In the genomic region with DNA sequence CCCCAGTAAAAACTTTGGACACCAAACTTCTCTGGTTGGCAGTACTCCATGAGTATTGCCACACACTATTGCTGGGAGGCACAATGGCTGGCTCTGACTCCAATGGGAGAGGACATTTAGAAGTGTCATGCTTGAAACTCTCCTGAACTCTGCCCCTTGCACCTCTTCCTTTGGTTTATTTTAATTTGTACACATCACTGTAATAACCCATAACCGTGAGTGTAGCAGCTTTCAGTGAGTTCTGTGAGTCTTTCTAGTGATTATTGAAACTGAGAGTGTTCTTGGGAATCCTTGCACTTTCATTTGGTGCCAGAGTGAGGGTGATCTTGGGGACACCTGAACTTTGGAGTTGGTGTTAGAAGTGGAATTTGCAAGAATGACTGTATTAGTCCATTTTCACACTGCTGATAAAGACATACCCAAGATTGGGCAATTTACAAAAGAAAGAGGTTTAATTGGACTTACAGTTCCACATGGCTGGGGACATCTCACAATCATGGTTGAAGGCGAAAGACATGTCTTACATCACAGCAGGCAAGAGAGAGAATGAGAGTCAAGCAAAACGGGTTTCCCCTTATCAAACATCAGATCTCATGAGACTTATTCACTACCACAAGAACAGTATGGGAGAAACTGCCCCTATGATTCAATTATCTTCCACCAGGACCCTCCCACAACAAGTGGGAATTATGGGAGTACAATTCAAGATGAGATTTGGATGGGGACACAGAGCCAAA, we compare ENCODE assay signal across 21 cellular contexts. TPM values are rescaled to one million over a fixed set of nuclear protein-coding genes. Genes with fewer than 3 reads are reported as not detected.
DNase-seq lines count a peak whose midpoint lies in the region; ATAC-seq and TF ChIP-seq lines count a peak whose summit lies in the region.
"Had no signal": no experiment of that assay in that cellular context is flagged by ENCODE, and none has a peak within 500 bp of the region (broad histone marks: within the 10 kb centered on the region; RNA-seq: fewer than 3 reads in every experiment).

No MANE protein-coding gene starts in this region.

- ATAC-seq in left lobe of liver (peak; percentile 94), HG03135 (IDR thresholded peaks at IDR 0.05; ENCODE audit: unreplicated experiment) (no peak), upper lobe of left lung (ENCODE audit: low FRiP score in 2 of 2) (no peak)
- ATAC-seq: GM23338, Right ventricle myocardium inferior had no signal

- H3K4me1 ChIP-seq in GM23248 (ENCODE audit: insufficient read depth) (no peaks in the 10 kb centered on the region), mammary epithelial cell (ENCODE audit: insufficient read depth, low read length) (peaks cover 5% of the 10 kb centered on the region), upper lobe of left lung (no peaks in the 10 kb centered on the region)
- H3K4me1 ChIP-seq: HAP-1 had no signal

- intact Hi-C loops in mammary epithelial cell (cut with micrococcal nuclease): no loop called here

- dilution Hi-C loops in mammary epithelial cell (cut with HindIII; ENCODE audit: low sequenced_read_pairs): no loop called here

- H3K4me2 ChIP-seq in GM23248 (ENCODE audit: unreplicated experiment) (no peak overlapping the region), mammary epithelial cell (ENCODE audit: insufficient read depth, low read depth, low read length) (no peak overlapping the region)
- H3K4me2 ChIP-seq: GM23338 had no signal

- no peak for TF ChIP-seq EP300 in upper lobe of left lung (IDR thresholded peaks at IDR 0.05)

- in situ Hi-C loops in GM23248 (cut with MboI) (no loop called here), mammary epithelial cell (cut with MboI; ENCODE audit: low sequenced_read_pairs in 2 of 2) (no loop called here)

- H4K20me1 ChIP-seq in GM23248 (ENCODE audit: insufficient read depth): no peaks in the 10 kb centered on the region
- H4K20me1 ChIP-seq in mammary epithelial cell (ENCODE audit: insufficient read depth, low read length): no peaks in the 10 kb centered on the region

- no peaks in the 10 kb centered on the region for H3F3A ChIP-seq in GM23248 (ENCODE audit: insufficient read depth)

- peak; percentile 8 for DNase-seq in GM23248
- peak; percentile 54 for DNase-seq in mammary epithelial cell
- DNase-seq in left lobe of liver (ENCODE audit: low spot score): peak; percentile 87
- no peak for DNase-seq in GM19240 (ENCODE audit: insufficient read length, low spot score)
- no peak for DNase-seq in NCI-H446 (lab: John Stamatoyannopoulos, UW)
- DNase-seq in upper lobe of left lung: no peak
- DNase-seq: ACHN; CD8-positive, alpha-beta memory T cell; KG1; MV-4-11; NCI-H1417; NCI-H1694 treated with DMSO at 0.1 percent for 48 hours; NCI-H2081 treated with DMSO at 0.1 percent for 48 hours; NCI-H2171 treated with DMSO at 0.1 percent for 48 hours; NCI-H526; OCI-M1 had no signal

- H3K36me3 ChIP-seq in GM23248 (ENCODE audit: low read depth) (no peaks in the 10 kb centered on the region), mammary epithelial cell (ENCODE audit: insufficient read depth, low read length) (no peaks in the 10 kb centered on the region), upper lobe of left lung (no peaks in the 10 kb centered on the region)
- H3K36me3 ChIP-seq: HAP-1 had no signal

- no peaks in the 10 kb centered on the region for H3K79me2 ChIP-seq in GM23248 (ENCODE audit: insufficient read depth)
- no peaks in the 10 kb centered on the region for H3K79me2 ChIP-seq in mammary epithelial cell (ENCODE audit: insufficient read depth, low read length)

- no peak overlapping the region for H3K9ac ChIP-seq in GM23248
- H3K9ac ChIP-seq in mammary epithelial cell (ENCODE audit: insufficient read depth, low read length): no peak overlapping the region

- H3K9me3 ChIP-seq in GM23248 (ENCODE audit: low read depth): no peaks in the 10 kb centered on the region
- no peaks in the 10 kb centered on the region for H3K9me3 ChIP-seq in mammary epithelial cell (replicated peaks; ENCODE audit: insufficient read depth, low read length)
- peaks cover 0 to 4% (median 0%) of the 10 kb centered on the region in 4 donors for H3K9me3 ChIP-seq in upper lobe of left lung

- WGBS in GM23248 (ENCODE audit: low coverage in 1 of 2, low lambda C conversion rate in 2 of 2, missing lambda C conversion rate in 2 of 2), 2 experiments: 13% methylated on average over 3 of the region's 3 CpGs
- 37% methylated on average over 3 of the region's 3 CpGs for WGBS in mammary epithelial cell (ENCODE audit: low coverage, missing lambda C conversion rate)
- 58 to 82% methylated on average over 3 of the region's 3 CpGs for WGBS in upper lobe of left lung, 2 donors

- BruUV-seq in mammary epithelial cell (replicated peaks; lab: Mats Ljungman, UMichigan): no TSS peak

- H3K4me3 ChIP-seq in GM23248 (no peak overlapping the region), mammary epithelial cell (replicated peaks in 1 of 3; ENCODE audit: insufficient read depth in 1 of 3, low read depth in 2 of 3, low read length in 3 of 3) (no peak overlapping the region), upper lobe of left lung (no peak overlapping the region)
- H3K4me3 ChIP-seq: GM23338, HAP-1 had no signal

- no peak for TF ChIP-seq POLR2A in upper lobe of left lung (IDR thresholded peaks at IDR 0.05)

- TF ChIP-seq CTCF in mammary epithelial cell (conservative IDR thresholded peaks at IDR 0.05 in 1 of 2, IDR thresholded peaks at IDR 0.05 in 1 of 2; ENCODE audit: extremely low read depth in 1 of 2, insufficient read depth in 1 of 2, low read depth in 1 of 2, low read length in 2 of 2) (no peak), upper lobe of left lung (IDR thresholded peaks at IDR 0.05) (no peak)

- H3K27me3 ChIP-seq in GM23248 (replicated peaks; ENCODE audit: insufficient read depth): peaks cover 17% of the 10 kb centered on the region; the same call in 1 of the 2 replicates
- no peaks in the 10 kb centered on the region for H3K27me3 ChIP-seq in mammary epithelial cell (ENCODE audit: insufficient read depth, low read length)
- H3K27me3 ChIP-seq in upper lobe of left lung: no peaks in the 10 kb centered on the region

- H3K9me2 ChIP-seq in GM23248 (ENCODE audit: insufficient read depth): no peaks in the 10 kb centered on the region

- H2AFZ ChIP-seq in GM23248: no peak overlapping the region
- H2AFZ ChIP-seq in mammary epithelial cell (ENCODE audit: low read depth, low read length): no peak overlapping the region
- H2AFZ ChIP-seq: GM23338 had no signal

- CTCF ChIA-PET in mammary epithelial cell (lab: Charles Lee; ENCODE audit: low non-redundant PET): no interaction called here

- H3K27ac ChIP-seq in GM23248 (no peak overlapping the region), mammary epithelial cell (ENCODE audit: insufficient read depth, low read depth, low read length) (no peak overlapping the region), upper lobe of left lung (no peak overlapping the region)
- H3K27ac ChIP-seq: C4-2B had no signal

RNA-seq across cellular contexts. Expression of a gene that starts 41.3 kb away (rescaled TPM):
- total RNA-seq in GM23248 (2014; rRNA removed; shearing (Covaris generic)): 5.8 and 21.6 TPM in 2 replicates
- 6.9 and 7.0 TPM in 2 replicates for polyA plus RNA-seq in GM23248 (2016; fragmentation: Nextera tagmentation; extraction: Ambion mirVana)
- 10 to 100 TPM; 10.0 to 22.8 TPM for total RNA-seq in mammary epithelial cell
- 5.4 TPM for polyA plus RNA-seq in mammary epithelial cell
- polyA minus RNA-seq in mammary epithelial cell: 5.4 TPM
- total RNA-seq in left lobe of liver: 3.5 TPM
- 10 to 100 TPM in 4 of 6 donors, 1 to 10 TPM in 2; 9.7 to 40.9 (median 16.2) TPM for total RNA-seq in upper lobe of left lung

Comparison
In these comparisons a context has a peak if more than half of its experiments do, and no peak if none do; other contexts are left out.
1. DNase-seq: peak in GM23248 (single experiment), mammary epithelial cell (single experiment) and left lobe of liver (single experiment); none in GM19240 (single experiment), NCI-H446 (0 of 2) and upper lobe of left lung (0 of 2).